6 cellular contexts compared by ENCODE assay signal in genomic region chr7:99654626-99655025, GRCh38. TPM values are rescaled to one million over a fixed set of nuclear protein-coding genes. Genes with fewer than 3 reads are reported as not detected.
"Had no signal": no experiment of that assay in that cellular context is flagged by ENCODE, and none has a peak within 500 bp of the region (broad histone marks: within the 10 kb centered on the region; RNA-seq: fewer than 3 reads in every experiment).

No MANE protein-coding gene starts in this region.

RNA-seq across cellular contexts. Expression of gene CYP3A5, which starts 25.2 kb away (rescaled TPM):
- total RNA-seq: activated naive CD8-positive, alpha-beta T cell treated with anti-CD3 and anti-CD28 coated beads for 36 hours; activated naive CD8-positive, alpha-beta T cell treated with anti-CD3 and anti-CD28 coated beads, Interleukin-2, amount 10 ng/mL, durations not matched to agents 7 days and 5 days; activated T-helper 1 cell treated with anti-CD3 and anti-CD28 coated beads, Interleukin-12 subunit alpha, Interleukin-12 subunit beta, Interleukin-2, Interleukin-4 antibody, amounts not matched to agents 30 ng/mL and 10 ng/mL and 1 ng/mL, durations not matched to agents 14 hours and 24 hours and 36 hours; activated T-helper 2 cell treated with anti-CD3 and anti-CD28 coated beads, Interferon-gamma antibody, Interleukin-2, Interleukin-4, amounts not matched to agents 10 μg/mL and 5 μg/mL and 100 μg/mL, durations not matched to agents 14 hours and 24 hours and 36 hours; chondrocyte had no signal

RNA-seq across cellular contexts. Expression of gene TMEM225B, which starts 56.6 kb away (rescaled TPM):
- total RNA-seq: cardiac septum had no signal
